In genomic region chr1:36984675-36985074, GRCh38 we compare ENCODE assay signal across 1 cellular context.
TF ChIP-seq lines count a peak whose summit lies in the region.

No MANE protein-coding gene starts in this region.

TF ChIP-seq in H1, 55 proteins besides CTCF, POLR2A, EP300 and RAD21:
- no peak for TF ChIP-seq TBP (IDR thresholded peaks at IDR 0.05; ENCODE audit: low read depth, low read length)
- no peak for TF ChIP-seq RNF2 (IDR thresholded peaks at IDR 0.05; ENCODE audit: borderline replicate concordance, low read depth, low read length, missing control alignments, poor library complexity, severe bottlenecking)
- TF ChIP-seq BACH1 (IDR thresholded peaks at IDR 0.05; ENCODE audit: low read length) = no peak
- TF ChIP-seq POU5F1 (IDR thresholded peaks at IDR 0.05; ENCODE audit: low read depth, low read length) = no peak
- TF ChIP-seq SIX5 (IDR thresholded peaks at IDR 0.05; ENCODE audit: low read depth, low read length) = no peak
- no peak for TF ChIP-seq CHD7 (IDR thresholded peaks at IDR 0.05; ENCODE audit: insufficient replicate concordance, low read length)
- no peak for TF ChIP-seq KDM5A (IDR thresholded peaks at IDR 0.05; ENCODE audit: low read length)
- no peak for TF ChIP-seq SP2 (IDR thresholded peaks at IDR 0.05; ENCODE audit: low read length)
- TF ChIP-seq CHD1 (IDR thresholded peaks at IDR 0.05; ENCODE audit: low read depth, low read length) = no peak
- no peak for TF ChIP-seq BCL11A (IDR thresholded peaks at IDR 0.05; ENCODE audit: low read depth in 2 of 2, low read length in 2 of 2)
- TF ChIP-seq GABPA (IDR thresholded peaks at IDR 0.05; ENCODE audit: borderline replicate concordance, insufficient read depth, low read length) = no peak
TF ChIP-seq in H1: peak in this region for 0.
